In the genomic region with DNA sequence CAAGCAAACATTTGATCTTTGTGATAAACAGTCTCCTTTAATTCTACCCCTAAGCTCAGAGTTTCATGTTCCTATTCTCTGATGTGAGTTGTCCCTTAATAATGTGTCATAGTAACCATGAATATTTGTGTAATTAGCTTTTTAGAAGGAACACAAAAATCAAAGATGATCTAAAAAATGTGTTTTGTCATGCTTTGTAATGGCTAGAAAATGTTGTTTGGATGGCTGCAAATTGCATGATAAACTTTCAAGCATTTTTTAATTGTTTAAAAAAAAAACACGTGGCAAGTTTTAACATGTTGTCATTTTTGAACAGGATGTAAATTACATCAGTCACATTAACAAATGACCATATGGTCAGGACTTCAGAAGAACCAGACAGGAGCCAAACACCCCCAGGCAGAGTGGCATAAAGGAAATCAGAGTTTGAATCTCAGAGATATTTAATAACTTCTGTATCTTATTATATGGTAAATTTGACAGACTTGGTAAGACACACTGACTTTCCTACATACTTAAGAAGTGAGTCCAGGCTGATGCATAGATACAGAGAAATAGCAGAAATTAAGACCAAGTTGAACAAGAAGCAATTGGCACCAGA, we compare ENCODE assay signal across 23 cellular contexts.
DNase-seq lines count a peak whose midpoint lies in the region; ATAC-seq and TF ChIP-seq lines count a peak whose summit lies in the region.
"Had no signal": no experiment of that assay in that cellular context is flagged by ENCODE, and none has a peak within 500 bp of the region (broad histone marks: within the 10 kb centered on the region; RNA-seq: fewer than 3 reads in every experiment).

No MANE protein-coding gene starts in this region.

- H3K9me2 ChIP-seq in GM23338 (ENCODE audit: insufficient read depth), result peaks cover 7% of the 10 kb centered on the region; the same call in 1 of the 2 replicates

- TF ChIP-seq CTCF in GM23338 (conservative IDR thresholded peaks at IDR 0.05; ENCODE audit: low read depth in 2 of 2), result no peak
- TF ChIP-seq CTCF in fibroblast of lung (conservative IDR thresholded peaks at IDR 0.05 in 1 of 2, IDR thresholded peaks at IDR 0.05 in 1 of 2; ENCODE audit: low read depth in 1 of 2, low read length in 2 of 2), result no peak

- H3K4me2 ChIP-seq in GM23338, result no peak overlapping the region
- H3K4me2 ChIP-seq in fibroblast of lung (ENCODE audit: extremely low read depth, insufficient read depth, low read length), result peak overlapping the region; percentile 5

- H3K27me3 Mint-ChIP-seq in GM23338 (ENCODE audit: insufficient read depth, low read depth, poor library complexity), result no peaks in the 10 kb centered on the region
- H3K27me3 Mint-ChIP-seq: activated naive CD8-positive, alpha-beta T cell treated with anti-CD3 and anti-CD28 coated beads, Interleukin-2, amount 10 ng/mL, durations not matched to agents 7 days and 5 days; CD4-positive, alpha-beta T cell; stimulated activated naive CD8-positive, alpha-beta T cell treated with anti-CD3 and anti-CD28 coated beads, Interleukin-15, amount 100 ng/mL, for 72 hours had no signal

- H3K27ac ChIP-seq in ACC112 (ENCODE audit: low read depth, low read length), result peak overlapping the region; percentile 74
- H3K27ac ChIP-seq in GM23338 (ENCODE audit: low read depth), result no peak overlapping the region
- peak overlapping the region; percentile 43 for H3K27ac ChIP-seq in SJSA1
- peak overlapping the region; percentile 30 for H3K27ac ChIP-seq in fibroblast of lung (ENCODE audit: insufficient read depth, low read length)
- H3K27ac ChIP-seq: gastroesophageal sphincter, left lung, neutrophil had no signal

- H3K36me3 Mint-ChIP-seq in GM23338 (ENCODE audit: low read depth), result no peaks in the 10 kb centered on the region; the same call in 2 of the 3 replicates
- H3K36me3 Mint-ChIP-seq: activated naive CD8-positive, alpha-beta T cell treated with anti-CD3 and anti-CD28 coated beads, Interleukin-2, amount 10 ng/mL, durations not matched to agents 7 days and 5 days; WTC11 had no signal

- no peak overlapping the region for H3K4me3 Mint-ChIP-seq in GM23338
- H3K4me3 Mint-ChIP-seq: activated naive CD8-positive, alpha-beta T cell treated with anti-CD3 and anti-CD28 coated beads, Interleukin-2, amount 10 ng/mL, durations not matched to agents 7 days and 5 days; activated T-cell treated with anti-CD3 and anti-CD28 coated beads, Interleukin-2, amount 50 U/mL, for 72 hours; CD4-positive, alpha-beta T cell; stimulated activated naive CD8-positive, alpha-beta T cell treated with anti-CD3 and anti-CD28 coated beads, Interleukin-15, amount 100 ng/mL, for 72 hours; WTC11 had no signal

- H3K4me3 ChIP-seq in ACC112 (ENCODE audit: low read depth, low read length), result no peak overlapping the region
- H3K4me3 ChIP-seq in GM23338, result no peak overlapping the region
- no peak overlapping the region for H3K4me3 ChIP-seq in SJSA1
- H3K4me3 ChIP-seq in fibroblast of lung (replicated peaks in 1 of 4; ENCODE audit: control extremely low read depth in 1 of 4, insufficient read depth in 1 of 4, low read depth in 3 of 4, low read length in 4 of 4), result no peak overlapping the region
- H3K4me3 ChIP-seq: gastroesophageal sphincter, left lung, mucosa of descending colon had no signal

- no peaks in the 10 kb centered on the region for H3F3A ChIP-seq in GM23338 (replicated peaks; ENCODE audit: low read depth)

- H3K4me1 Mint-ChIP-seq in GM23338, result no peaks in the 10 kb centered on the region
- H3K4me1 Mint-ChIP-seq: activated naive CD8-positive, alpha-beta T cell treated with anti-CD3 and anti-CD28 coated beads, Interleukin-2, amount 10 ng/mL, durations not matched to agents 7 days and 5 days; stimulated activated naive CD8-positive, alpha-beta T cell treated with anti-CD3 and anti-CD28 coated beads, Interleukin-15, amount 100 ng/mL, for 72 hours; WTC11 had no signal

- peaks cover 5% of the 10 kb centered on the region; the same call in 1 of the 3 replicates for H3K9me3 Mint-ChIP-seq in GM23338

- H3K36me3 ChIP-seq in ACC112 (ENCODE audit: insufficient read depth, low read length), result peaks cover 3% of the 10 kb centered on the region; the same call in 1 of the 2 replicates
- H3K36me3 ChIP-seq in GM23338 (ENCODE audit: insufficient read depth), result no peaks in the 10 kb centered on the region; the same call in 1 of the 2 replicates
- H3K36me3 ChIP-seq in SJSA1, result no peaks in the 10 kb centered on the region
- no peaks in the 10 kb centered on the region for H3K36me3 ChIP-seq in fibroblast of lung (ENCODE audit: control insufficient read depth, insufficient read depth, low read length)
- H3K36me3 ChIP-seq: gastroesophageal sphincter, left lung, neutrophil had no signal

- no peak overlapping the region for H3K27ac Mint-ChIP-seq in GM23338
- H3K27ac Mint-ChIP-seq: activated naive CD8-positive, alpha-beta T cell treated with anti-CD3 and anti-CD28 coated beads, Interleukin-2, amount 10 ng/mL, durations not matched to agents 7 days and 5 days; activated T-cell treated with anti-CD3 and anti-CD28 coated beads, Interleukin-2, amount 50 U/mL, for 72 hours; CD4-positive, alpha-beta T cell; stimulated activated naive CD8-positive, alpha-beta T cell treated with anti-CD3 and anti-CD28 coated beads, Interleukin-15, amount 100 ng/mL, for 72 hours; WTC11 had no signal

- H2AFZ ChIP-seq in ACC112 (ENCODE audit: low read length, unreplicated experiment) (peak overlapping the region; percentile 9), GM23338 (peak overlapping the region; percentile 56; the same call in 1 of the 2 replicates), fibroblast of lung (ENCODE audit: low read length) (no peak overlapping the region)

- H3K79me2 ChIP-seq in ACC112 (ENCODE audit: control insufficient read depth, insufficient read depth, low read length, unreplicated experiment) (no peaks in the 10 kb centered on the region), GM23338 (replicated peaks; ENCODE audit: insufficient read depth) (no peaks in the 10 kb centered on the region), fibroblast of lung (ENCODE audit: control insufficient read depth, insufficient read depth, low read length) (no peaks in the 10 kb centered on the region)

- H4K20me1 ChIP-seq in GM23338 (replicated peaks; ENCODE audit: insufficient read depth) (no peaks in the 10 kb centered on the region), fibroblast of lung (ENCODE audit: control insufficient read depth, extremely low read depth, insufficient read depth, low read length) (no peaks in the 10 kb centered on the region)

- H3K4me1 ChIP-seq in ACC112 (ENCODE audit: control insufficient read depth, insufficient read depth, low read length, unreplicated experiment), result peaks cover 12% of the 10 kb centered on the region
- H3K4me1 ChIP-seq in GM23338 (ENCODE audit: insufficient read depth), result no peaks in the 10 kb centered on the region
- peaks cover 6% of the 10 kb centered on the region for H3K4me1 ChIP-seq in SJSA1 (replicated peaks)
- no peaks in the 10 kb centered on the region for H3K4me1 ChIP-seq in fibroblast of lung (ENCODE audit: control insufficient read depth, extremely low read depth, insufficient read depth, low read length)
- H3K4me1 ChIP-seq: gastroesophageal sphincter, left lung had no signal

- DNase-seq in GM23338 (ENCODE audit: low spot score), result no peak
- DNase-seq in SJSA1 (ENCODE audit: low read depth in 1 of 2, low spot score in 2 of 2), result peak in 1 of 2 experiments; percentile 22
- DNase-seq in fibroblast of lung (ENCODE audit: low read depth in 2 of 2), result peak; percentile 14 to 73
- DNase-seq in activated CD4-positive, alpha-beta T cell treated with anti-CD3 and anti-CD28 coated beads, Interleukin-2, amount 50 U/mL, for 1 hour, result no peak
- no peak for DNase-seq in amygdala (lab: John Stamatoyannopoulos, UW)
- no peak for DNase-seq in NCI-H2081 (lab: John Stamatoyannopoulos, UW)
- no peak for DNase-seq in iPS-NIHi7 (ENCODE audit: extremely low spot score)
- DNase-seq: 8988T; activated naive CD8-positive, alpha-beta T cell treated with anti-CD3 and anti-CD28 coated beads, Interleukin-2, amount 10 ng/mL, durations not matched to agents 7 days and 5 days; activated T-cell treated with anti-CD3 and anti-CD28 coated beads, Interleukin-2, amount 50 U/mL, for 72 hours; caudate nucleus; CD4-positive, alpha-beta T cell; DND-41; effector memory CD4-positive, alpha-beta T cell; left lung; mucosa of descending colon; NCI-H2171 treated with DMSO at 0.1 percent for 48 hours; stimulated activated naive CD8-positive, alpha-beta T cell treated with anti-CD3 and anti-CD28 coated beads, Interleukin-15, amount 100 ng/mL, for 72 hours had no signal

- H3K9me3 ChIP-seq in SJSA1 (replicated peaks), result no peaks in the 10 kb centered on the region
- no peaks in the 10 kb centered on the region for H3K9me3 ChIP-seq in fibroblast of lung (ENCODE audit: control insufficient read depth, insufficient read depth, low read depth, low read length)
- H3K9me3 ChIP-seq: neutrophil had no signal

- no peak overlapping the region for H3K9ac ChIP-seq in fibroblast of lung (ENCODE audit: insufficient read depth, low read length)

- H3K27me3 ChIP-seq in ACC112 (ENCODE audit: insufficient read depth, low read length) (no peaks in the 10 kb centered on the region), GM23338 (ENCODE audit: insufficient read depth) (no peaks in the 10 kb centered on the region), SJSA1 (replicated peaks) (no peaks in the 10 kb centered on the region), fibroblast of lung (ENCODE audit: control insufficient read depth, insufficient read depth, low read length) (no peaks in the 10 kb centered on the region)
- H3K27me3 ChIP-seq: gastroesophageal sphincter, left lung, neutrophil had no signal

- no peak for ATAC-seq in GM23338
- ATAC-seq: activated T-cell treated with anti-CD3 and anti-CD28 coated beads, Interleukin-2, amount 50 U/mL, for 72 hours; gastroesophageal sphincter; left lung; mucosa of descending colon; Right ventricle myocardium inferior; stimulated activated naive CD8-positive, alpha-beta T cell treated with anti-CD3 and anti-CD28 coated beads, Interleukin-15, amount 100 ng/mL, for 72 hours; WTC11 had no signal

TF ChIP-seq in GM23338, 12 proteins besides CTCF, POLR2A, EP300 and RAD21 (continues in another document):
- no peak for TF ChIP-seq EZH2 (IDR thresholded peaks at IDR 0.05; ENCODE audit: low read depth, unreplicated experiment)
- no peak for TF ChIP-seq NANOG (IDR thresholded peaks at IDR 0.05; ENCODE audit: borderline replicate concordance)

Comparison
In these comparisons a context has a peak if more than half of its experiments do, and no peak if none do; other contexts are left out.
1. DNase-seq: peak in fibroblast of lung (2 of 2); none in GM23338 (single experiment), activated CD4-positive, alpha-beta T cell treated with anti-CD3 and anti-CD28 coated beads, Interleukin-2, amount 50 U/mL, for 1 hour (single experiment), amygdala (0 of 56), NCI-H2081 (0 of 2) and iPS-NIHi7 (single experiment).